In genomic region chr2:27303093-27304025, GRCh38 we compare ENCODE assay signal across 2 cellular contexts.
A peak's percentile ranks its signal among the peaks of the same experiment; 100 is the strongest.
TF ChIP-seq lines count a peak whose summit lies in the region.

No MANE protein-coding gene starts in this region.

TF ChIP-seq in SK-N-SH, 30 proteins besides CTCF, POLR2A, EP300 and RAD21:
- TF ChIP-seq TEAD4 (IDR thresholded peaks at IDR 0.05; ENCODE audit: borderline replicate concordance, insufficient read depth) (no peak), SMC3 (IDR thresholded peaks at IDR 0.05; ENCODE audit: low read depth, low read length) (peak; percentile 79), RCOR1 (IDR thresholded peaks at IDR 0.05; ENCODE audit: low read length) (peak; percentile 71), RFX5 (IDR thresholded peaks at IDR 0.05; ENCODE audit: low read length) (peak; percentile 58; the same call in 1 of the 2 replicates)

TF ChIP-seq in K562, 482 proteins besides CTCF, POLR2A, EP300 and RAD21 (continues in another document):
- TF ChIP-seq CC2D1A (IDR thresholded peaks at IDR 0.05) (peak; percentile 74), RCOR1 (IDR thresholded peaks at IDR 0.05; ENCODE audit: borderline replicate concordance in 1 of 2, low read depth in 2 of 2, low read length in 2 of 2) (peak in 1 of 2 experiments; percentile 37; a peak in 1 of 4 replicates), SMARCE1 (IDR thresholded peaks at IDR 0.05) (peak; percentile 52; the same call in 1 of the 2 replicates), ETV1 (tag; conservative IDR thresholded peaks at IDR 0.05; ENCODE audit: low read depth) (peak; percentile 89), NBN (IDR thresholded peaks at IDR 0.05; ENCODE audit: low read depth) (peak; percentile 58; the same call in 1 of the 2 replicates), ETV5 (CRISPR knock-in tag; IDR thresholded peaks at IDR 0.05; ENCODE audit: low read depth) (peak; percentile 52; the same call in 1 of the 2 replicates), ARID3A (IDR thresholded peaks at IDR 0.05; ENCODE audit: borderline replicate concordance, low read depth, low read length) (0 out of 2 replicates have a peak, but pooled peaks have one; percentile 49), ATF3 (IDR thresholded peaks at IDR 0.05) (peak; percentile 58; the same call in 1 of the 2 replicates), ATF3 (CRISPR knock-in tag; conservative IDR thresholded peaks at IDR 0.05) (no peak), JUN (IDR thresholded peaks at IDR 0.05; ENCODE audit: borderline replicate concordance, low read depth, low read length) (0 out of 2 replicates have a peak, but pooled peaks have one; percentile 48), JUN (CRISPR knock-in tag; IDR thresholded peaks at IDR 0.05; ENCODE audit: borderline replicate concordance) (no peak), IFI16 (CRISPR knock-in tag; IDR thresholded peaks at IDR 0.05) (no peak), E4F1 (CRISPR knock-in tag; IDR thresholded peaks at IDR 0.05; ENCODE audit: borderline replicate concordance) (no peak), ZBTB5 (IDR thresholded peaks at IDR 0.05) (no peak), CXXC5 (CRISPR knock-in tag; IDR thresholded peaks at IDR 0.05) (peak; percentile 34), DEAF1 (CRISPR knock-in tag; IDR thresholded peaks at IDR 0.05) (peak; percentile 78), ZNF212 (CRISPR knock-in tag; IDR thresholded peaks at IDR 0.05) (no peak), SMARCA4 (IDR thresholded peaks at IDR 0.05) (0 out of 2 replicates have a peak, but pooled peaks have one; percentile 53), ZBTB40 (IDR thresholded peaks at IDR 0.05) (peak; percentile 58), ZBTB40 (CRISPR knock-in tag; IDR thresholded peaks at IDR 0.05) (no peak), KHSRP (IDR thresholded peaks at IDR 0.05) (no peak), ARID1B (IDR thresholded peaks at IDR 0.05) (peak; percentile 40; the same call in 1 of the 2 replicates), CEBPG (CRISPR knock-in tag; IDR thresholded peaks at IDR 0.05) (no peak), CEBPG (tag; conservative IDR thresholded peaks at IDR 0.05 in 1 of 2, IDR thresholded peaks at IDR 0.05 in 1 of 2) (0 out of 4 replicates have a peak, but pooled peaks of 1 of the 2 experiments have one; percentile 28), BCOR (IDR thresholded peaks at IDR 0.05) (peak; percentile 32; the same call in 1 of the 2 replicates), KDM4B (IDR thresholded peaks at IDR 0.05; ENCODE audit: borderline replicate concordance in 2 of 2, low read depth in 1 of 2) (no peak), DPF2 (IDR thresholded peaks at IDR 0.05) (peak; percentile 41; the same call in 1 of the 2 replicates), RAD51 (IDR thresholded peaks at IDR 0.05; ENCODE audit: borderline replicate concordance, low read depth) (no peak), NR2C2 (CRISPR knock-in tag; IDR thresholded peaks at IDR 0.05) (no peak), NR2C2 (tag; IDR thresholded peaks at IDR 0.05) (peak; percentile 53; the same call in 1 of the 2 replicates), ZNF384 (IDR thresholded peaks at IDR 0.05; ENCODE audit: low read depth, low read length) (peak; percentile 99), ZC3H11A (IDR thresholded peaks at IDR 0.05; ENCODE audit: low read depth, low read length) (0 out of 2 replicates have a peak, but pooled peaks have one; percentile 37), MTA2 (IDR thresholded peaks at IDR 0.05; ENCODE audit: low read depth) (0 out of 2 replicates have a peak, but pooled peaks have one; percentile 7), HNRNPLL (IDR thresholded peaks at IDR 0.05; ENCODE audit: low read depth, low read length, poor library complexity, severe bottlenecking) (no peak), GABPA (tag; conservative IDR thresholded peaks at IDR 0.05; ENCODE audit: low read depth) (peak; percentile 61), VEZF1 (CRISPR knock-in tag; IDR thresholded peaks at IDR 0.05) (no peak; the same call in 1 of the 2 replicates), MLLT1 (IDR thresholded peaks at IDR 0.05) (peak in 1 of 2 experiments; percentile 21; a peak in 1 of 4 replicates), ARID2 (IDR thresholded peaks at IDR 0.05) (0 out of 2 replicates have a peak, but pooled peaks have one; percentile 34)
